In the genomic region with DNA sequence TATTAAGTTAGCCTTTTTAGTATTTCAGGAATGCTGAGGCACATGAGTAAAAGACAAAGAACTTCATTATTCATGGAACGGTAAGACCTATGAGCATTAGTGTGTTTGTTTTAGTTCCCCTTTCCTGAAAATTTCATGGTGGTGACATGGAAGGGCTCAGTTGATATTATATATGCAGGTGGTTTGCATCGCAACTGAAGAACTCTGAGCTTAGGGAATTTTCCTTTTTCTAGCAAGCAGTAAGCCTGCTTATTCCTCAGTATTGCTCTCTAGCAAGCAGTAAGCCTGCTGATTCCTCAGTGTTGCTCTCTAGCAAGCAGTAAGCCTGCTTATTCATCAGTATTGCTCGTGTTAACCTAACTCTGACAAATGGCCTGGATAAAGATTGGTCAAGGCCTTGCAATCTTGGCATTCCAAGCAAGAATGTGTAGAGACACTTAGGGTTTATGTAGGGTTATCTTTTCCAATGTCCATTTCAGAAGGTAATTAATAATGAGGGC, we compare ENCODE assay signal across 18 cellular contexts. TPM values are rescaled to one million over a fixed set of nuclear protein-coding genes. Genes with fewer than 3 reads are reported as not detected.
DNase-seq lines count a peak whose midpoint lies in the region; ATAC-seq and TF ChIP-seq lines count a peak whose summit lies in the region.
"Had no signal": no experiment of that assay in that cellular context is flagged by ENCODE, and none has a peak within 500 bp of the region (broad histone marks: within the 10 kb centered on the region; RNA-seq: fewer than 3 reads in every experiment).

No MANE protein-coding gene starts in this region.

- H3K36me3 Mint-ChIP-seq in activated naive CD8-positive, alpha-beta T cell treated with anti-CD3 and anti-CD28 coated beads for 36 hours = no peaks in the 10 kb centered on the region

- H3K4me3 ChIP-seq in retinal pigment epithelial cell (ENCODE audit: low read length) (peak overlapping the region; percentile 2), esophagus squamous epithelium (no peak overlapping the region)
- H3K4me3 ChIP-seq: K562 had no signal

- WGBS in esophagus squamous epithelium, 2 donors = 53 to 66% methylated on average over 2 to 3 of the region's 3 CpGs

- intact Hi-C loops in esophagus squamous epithelium (cut with DNase I) = no loop called here

- no peak for ATAC-seq in HG02588 (IDR thresholded peaks at IDR 0.05; ENCODE audit: unreplicated experiment)
- ATAC-seq: K562 had no signal

- no peak for TF ChIP-seq CTCF in retinal pigment epithelial cell (conservative IDR thresholded peaks at IDR 0.05; ENCODE audit: low read depth, low read length)
- no peak for TF ChIP-seq CTCF in esophagus squamous epithelium (IDR thresholded peaks at IDR 0.05)

- H3K27ac ChIP-seq in esophagus squamous epithelium = no peak overlapping the region
- H3K27ac ChIP-seq: HL-60 had no signal

- H3K27me3 ChIP-seq in esophagus squamous epithelium = no peaks in the 10 kb centered on the region

- H3K9me3 Mint-ChIP-seq in activated naive CD8-positive, alpha-beta T cell treated with anti-CD3 and anti-CD28 coated beads for 36 hours = no peaks in the 10 kb centered on the region
- H3K9me3 Mint-ChIP-seq: HFFc6 had no signal

- H3K4me1 Mint-ChIP-seq in activated naive CD8-positive, alpha-beta T cell treated with anti-CD3 and anti-CD28 coated beads for 36 hours = no peaks in the 10 kb centered on the region

- H3K9me3 ChIP-seq in esophagus squamous epithelium = no peaks in the 10 kb centered on the region

- no peak for TF ChIP-seq POLR2A in esophagus squamous epithelium (IDR thresholded peaks at IDR 0.05)

- in situ Hi-C loops in SK-MEL-5 (cut with HindIII; ENCODE audit: low pct_unique_long_range_greater_than_20kb, low sequenced_read_pairs) = no loop called here
- in situ Hi-C loops in KBM-7 (cut with MboI; ENCODE audit: low pct_unique_long_range_greater_than_20kb, low sequenced_read_pairs) = no loop called here

- H3K4me1 ChIP-seq in esophagus squamous epithelium = no peaks in the 10 kb centered on the region

- DNase-seq in SK-MEL-5 (ENCODE audit: low read depth, low spot score) = peak; percentile 0
- DNase-seq in astrocyte of the hippocampus (ENCODE audit: low read depth, low spot score) = peak; percentile 3
- peak; percentile 1 for DNase-seq in iris pigment epithelial cell (ENCODE audit: low read depth)
- DNase-seq in retinal pigment epithelial cell (ENCODE audit: low read depth) = peak; percentile 52
- no peak for DNase-seq in activated naive CD8-positive, alpha-beta T cell treated with anti-CD3 and anti-CD28 coated beads for 36 hours
- DNase-seq in esophagus squamous epithelium (lab: John Stamatoyannopoulos, UW) = no peak
- no peak for DNase-seq in KBM-7
- DNase-seq: DMS153, DND-41, GF-D8, HCEC 1CT, HFFc6 had no signal

- H3K4me3 Mint-ChIP-seq in activated naive CD8-positive, alpha-beta T cell treated with anti-CD3 and anti-CD28 coated beads for 36 hours = no peak overlapping the region
- H3K4me3 Mint-ChIP-seq: HFFc6 had no signal

- H3K27ac Mint-ChIP-seq in activated naive CD8-positive, alpha-beta T cell treated with anti-CD3 and anti-CD28 coated beads for 36 hours = no peak overlapping the region
- H3K27ac Mint-ChIP-seq: HFFc6 had no signal

- no peaks in the 10 kb centered on the region for H3K36me3 ChIP-seq in esophagus squamous epithelium

- no peaks in the 10 kb centered on the region for H3K27me3 Mint-ChIP-seq in activated naive CD8-positive, alpha-beta T cell treated with anti-CD3 and anti-CD28 coated beads for 36 hours

RNA-seq across cellular contexts. Expression of a gene that starts 37.7 kb away (rescaled TPM):
- total RNA-seq in SK-MEL-5 (2014; rRNA removed; shearing (Covaris generic)) = 0.08 TPM in 1 of 2 replicates, not detected in the other
- not detected in 2 replicates for polyA plus RNA-seq in SK-MEL-5 (2015; cell fraction: cytosol; rRNA removed)
- polyA plus RNA-seq in SK-MEL-5 (2015; cell fraction: nucleus; rRNA removed) = not detected in 2 replicates
- not detected for total RNA-seq in activated naive CD8-positive, alpha-beta T cell treated with anti-CD3 and anti-CD28 coated beads for 36 hours
- total RNA-seq in esophagus squamous epithelium = not detected
- total RNA-seq: A673, H4, HFFc6, K562 had no signal
- polyA plus RNA-seq: BJ, K562 had no signal

RNA-seq across cellular contexts. Expression of a gene that starts 59.9 kb away (rescaled TPM):
- total RNA-seq in SK-MEL-5 (2014; rRNA removed; shearing (Covaris generic)) = not detected in 2 replicates
- polyA plus RNA-seq in SK-MEL-5 (2015; cell fraction: cytosol; rRNA removed) = not detected in 2 replicates
- not detected in 2 replicates for polyA plus RNA-seq in SK-MEL-5 (2015; cell fraction: nucleus; rRNA removed)
- not detected for total RNA-seq in activated naive CD8-positive, alpha-beta T cell treated with anti-CD3 and anti-CD28 coated beads for 36 hours
- total RNA-seq in esophagus squamous epithelium = not detected
- total RNA-seq: A673, H4, HFFc6, K562 had no signal
- polyA plus RNA-seq: BJ, K562 had no signal

Comparison
In these comparisons a context has a peak if more than half of its experiments do, and no peak if none do; other contexts are left out.
1. DNase-seq: peak in SK-MEL-5 (single experiment), astrocyte of the hippocampus (single experiment), iris pigment epithelial cell (single experiment) and retinal pigment epithelial cell (single experiment); none in activated naive CD8-positive, alpha-beta T cell treated with anti-CD3 and anti-CD28 coated beads for 36 hours (single experiment), esophagus squamous epithelium (single experiment) and KBM-7 (single experiment).